ENCODE assay signal across 18 cellular contexts in genomic region chr15:70214941-70215635, GRCh38.
DNase-seq lines count a peak whose midpoint lies in the region; ATAC-seq and TF ChIP-seq lines count a peak whose summit lies in the region.
"Had no signal": no experiment of that assay in that cellular context is flagged by ENCODE, and none has a peak within 500 bp of the region (broad histone marks: within the 10 kb centered on the region; RNA-seq: fewer than 3 reads in every experiment).

No MANE protein-coding gene starts in this region.

- H3K9me3 Mint-ChIP-seq in neural progenitor cell, result no peaks in the 10 kb centered on the region
- no peaks in the 10 kb centered on the region for H3K9me3 Mint-ChIP-seq in T-helper 2 cell treated with Interferon-gamma antibody and Interleukin-4, amounts not matched to agents 5 μg/mL and 100 μg/mL, for 36 hours
- H3K9me3 Mint-ChIP-seq: CD4-positive, alpha-beta memory T cell; HFFc6 had no signal

- H2BK120ac ChIP-seq in mesendoderm (ENCODE audit: low read depth, low read length), result no peak overlapping the region

- no peak for TF ChIP-seq RAD21 in Ishikawa (IDR thresholded peaks at IDR 0.05; ENCODE audit: low read depth)

- H3K4ac ChIP-seq in mesendoderm (ENCODE audit: low read depth, low read length), result peak overlapping the region; percentile 17

- no peak overlapping the region for H2BK15ac ChIP-seq in mesendoderm (replicated peaks; ENCODE audit: low read depth)

- no peak overlapping the region for H3K56ac ChIP-seq in mesendoderm (ENCODE audit: low read length)

- H3K9ac ChIP-seq in mesendoderm (ENCODE audit: low read length) (no peak overlapping the region), neural progenitor cell (no peak overlapping the region)
- H3K9ac ChIP-seq: GM23248 had no signal

- TF ChIP-seq EP300 in Ishikawa (IDR thresholded peaks at IDR 0.05; ENCODE audit: borderline replicate concordance), result no peak

- no peak overlapping the region for H3K4me3 Mint-ChIP-seq in neural progenitor cell
- H3K4me3 Mint-ChIP-seq in T-helper 2 cell treated with Interferon-gamma antibody and Interleukin-4, amounts not matched to agents 5 μg/mL and 100 μg/mL, for 36 hours, result no peak overlapping the region
- H3K4me3 Mint-ChIP-seq: CD4-positive, alpha-beta memory T cell; HFFc6 had no signal

- H2AK5ac ChIP-seq in mesendoderm (ENCODE audit: low read length), result no peak overlapping the region

- no peaks in the 10 kb centered on the region for H3K27me3 ChIP-seq in mesendoderm (ENCODE audit: insufficient read depth, low read length, poor library complexity)
- no peaks in the 10 kb centered on the region for H3K27me3 ChIP-seq in neural progenitor cell
- H3K27me3 ChIP-seq in thyroid gland, result no peaks in the 10 kb centered on the region
- H3K27me3 ChIP-seq in psoas muscle (ENCODE audit: insufficient read depth in 3 of 3, low read length in 2 of 3), result peaks cover 0 to 2% (median 0%) of the 10 kb centered on the region in 3 donors

- intact Hi-C loops in thyroid gland (cut with DNase I), result loop anchor here (5.0 to 10.0 kb wide), 2 partner anchors 77 to 120 kb away; partner anchors contain the start of gene TLE3
- intact Hi-C loops in psoas muscle (cut with DNase I), result no loop called here

- no peak overlapping the region for H4K8ac ChIP-seq in mesendoderm (ENCODE audit: low read depth, low read length)

- no peak overlapping the region for H4K5ac ChIP-seq in mesendoderm (ENCODE audit: low read length)

- H3K23ac ChIP-seq in mesendoderm (ENCODE audit: low read length), result no peak overlapping the region

- H3K4me3 ChIP-seq in mesendoderm (ENCODE audit: low read length), result no peak overlapping the region
- H3K4me3 ChIP-seq in neural progenitor cell, result no peak overlapping the region
- H3K4me3 ChIP-seq in thyroid gland (replicated peaks in 1 of 3), result no peak overlapping the region
- H3K4me3 ChIP-seq in psoas muscle, result no peak overlapping the region
- H3K4me3 ChIP-seq: GM23248, HAP-1 had no signal

- H3K27ac Mint-ChIP-seq in neural progenitor cell, result peak overlapping the region; percentile 38
- H3K27ac Mint-ChIP-seq in T-helper 2 cell treated with Interferon-gamma antibody and Interleukin-4, amounts not matched to agents 5 μg/mL and 100 μg/mL, for 36 hours, result no peak overlapping the region
- H3K27ac Mint-ChIP-seq: HFFc6 had no signal

- no peaks in the 10 kb centered on the region for H3K36me3 Mint-ChIP-seq in neural progenitor cell
- no peaks in the 10 kb centered on the region for H3K36me3 Mint-ChIP-seq in T-helper 2 cell treated with Interferon-gamma antibody and Interleukin-4, amounts not matched to agents 5 μg/mL and 100 μg/mL, for 36 hours (ENCODE audit: low read depth)
- H3K36me3 Mint-ChIP-seq: CD4-positive, alpha-beta memory T cell had no signal

- TF ChIP-seq POLR2A in thyroid gland (IDR thresholded peaks at IDR 0.05), result no peak

- peaks cover 14% of the 10 kb centered on the region for H3F3A ChIP-seq in neural progenitor cell (ENCODE audit: low read depth)

- H4K20me1 ChIP-seq in neural progenitor cell (ENCODE audit: low read depth), result no peaks in the 10 kb centered on the region

- H3K9me3 ChIP-seq in neural progenitor cell (ENCODE audit: low read depth), result no peaks in the 10 kb centered on the region
- H3K9me3 ChIP-seq in thyroid gland, result no peaks in the 10 kb centered on the region
- no peaks in the 10 kb centered on the region for H3K9me3 ChIP-seq in psoas muscle
- H3K9me3 ChIP-seq: HAP-1 had no signal

- H3K36me3 ChIP-seq in mesendoderm (ENCODE audit: control insufficient read depth, insufficient read depth, low read length), result no peaks in the 10 kb centered on the region
- H3K36me3 ChIP-seq in neural progenitor cell, result no peaks in the 10 kb centered on the region
- H3K36me3 ChIP-seq in thyroid gland, result no peaks in the 10 kb centered on the region
- H3K36me3 ChIP-seq in psoas muscle (ENCODE audit: insufficient read depth in 1 of 2, low read depth in 1 of 2), result no peaks in the 10 kb centered on the region
- H3K36me3 ChIP-seq: HAP-1 had no signal

- no peak overlapping the region for H2BK5ac ChIP-seq in mesendoderm (ENCODE audit: low read length)

- no peaks in the 10 kb centered on the region for H3K79me2 ChIP-seq in mesendoderm (ENCODE audit: control insufficient read depth, insufficient read depth, low read length)
- no peaks in the 10 kb centered on the region for H3K79me2 ChIP-seq in neural progenitor cell (ENCODE audit: low read depth)

- no CpG with 5 or more reads among the region's 7 CpGs for WGBS in mesendoderm (ENCODE audit: extremely low coverage, insufficient coverage, low lambda C conversion rate)
- 77 to 91% methylated on average over 4 to 7 of the region's 7 CpGs for WGBS in thyroid gland, 2 donors
- 95 to 98% (median 97%) methylated on average over 7 of the region's 7 CpGs for WGBS in psoas muscle, 3 donors

- H3K27me3 Mint-ChIP-seq in neural progenitor cell (ENCODE audit: insufficient read depth, low read depth), result peaks cover 11% of the 10 kb centered on the region
- peaks cover 16% of the 10 kb centered on the region for H3K27me3 Mint-ChIP-seq in T-helper 2 cell treated with Interferon-gamma antibody and Interleukin-4, amounts not matched to agents 5 μg/mL and 100 μg/mL, for 36 hours (ENCODE audit: low read depth)
- H3K27me3 Mint-ChIP-seq: CD4-positive, alpha-beta memory T cell had no signal

- no peak overlapping the region for H3K4me2 ChIP-seq in mesendoderm (ENCODE audit: low read length)
- no peak overlapping the region for H3K4me2 ChIP-seq in neural progenitor cell

- H2AFZ ChIP-seq in neural progenitor cell (replicated peaks), result no peak overlapping the region
- H2AFZ ChIP-seq: GM23248 had no signal

- H3K27ac ChIP-seq in mesendoderm (ENCODE audit: low read depth, low read length) (no peak overlapping the region), neural progenitor cell (no peak overlapping the region), thyroid gland (peak overlapping the region in 2 of 3 donors; percentile 9 to 43), psoas muscle (no peak overlapping the region)
- H3K27ac ChIP-seq: GM23248 had no signal

- H3K18ac ChIP-seq in mesendoderm (ENCODE audit: low read length), result no peak overlapping the region

- H3K79me1 ChIP-seq in mesendoderm (ENCODE audit: low read length), result no peaks in the 10 kb centered on the region

- TF ChIP-seq CTCF in neural progenitor cell (IDR thresholded peaks at IDR 0.05), result no peak
- no peak for TF ChIP-seq CTCF in thyroid gland (IDR thresholded peaks at IDR 0.05)
- no peak for TF ChIP-seq CTCF in psoas muscle (IDR thresholded peaks at IDR 0.05)

- H3K4me1 ChIP-seq in mesendoderm (ENCODE audit: control insufficient read depth, low read depth, low read length) (peaks cover 5% of the 10 kb centered on the region), neural progenitor cell (peaks cover 15% of the 10 kb centered on the region), thyroid gland (peaks cover 39 to 42% of the 10 kb centered on the region in 2 donors), psoas muscle (no peaks in the 10 kb centered on the region)
- H3K4me1 ChIP-seq: HAP-1 had no signal

- peaks cover 45% of the 10 kb centered on the region for H3K4me1 Mint-ChIP-seq in neural progenitor cell
- H3K4me1 Mint-ChIP-seq in T-helper 2 cell treated with Interferon-gamma antibody and Interleukin-4, amounts not matched to agents 5 μg/mL and 100 μg/mL, for 36 hours (ENCODE audit: low read depth), result no peaks in the 10 kb centered on the region

- DNase-seq in mesendoderm (no peak), neural progenitor cell (ENCODE audit: low spot score) (no peak), thyroid gland (peak in 1 of 2 donors; percentile 39), psoas muscle (no peak)
- DNase-seq in stimulated activated CD4-positive, alpha-beta T cell treated with anti-CD3 and anti-CD28 coated beads, Interleukin-2, amount 100 ng/mL, for 48 hours, result no peak
- DNase-seq in T-helper 2 cell treated with Interferon-gamma antibody and Interleukin-4, amounts not matched to agents 5 μg/mL and 100 μg/mL, for 36 hours (ENCODE audit: low spot score), result no peak
- DNase-seq: C1 segment of cervical spinal cord; Calu3; CD4-positive, alpha-beta memory T cell; COR-L47; DMS153; EL; GF-D8; GM23248; HFFc6 had no signal

- ATAC-seq in psoas muscle (no peak), HG03469 (IDR thresholded peaks at IDR 0.05; ENCODE audit: unreplicated experiment) (no peak)

TF ChIP-seq in Ishikawa, 13 proteins besides CTCF, POLR2A, EP300 and RAD21:
- TF ChIP-seq CREB1 (IDR thresholded peaks at IDR 0.05; ENCODE audit: low read depth) (no peak), NFIC (IDR thresholded peaks at IDR 0.05) (no peak), TEAD4 (IDR thresholded peaks at IDR 0.05) (peak; percentile 41; the same call in 1 of the 2 replicates), CEBPB (IDR thresholded peaks at IDR 0.05) (no peak)
- TF ChIP-seq, protein P1, sequence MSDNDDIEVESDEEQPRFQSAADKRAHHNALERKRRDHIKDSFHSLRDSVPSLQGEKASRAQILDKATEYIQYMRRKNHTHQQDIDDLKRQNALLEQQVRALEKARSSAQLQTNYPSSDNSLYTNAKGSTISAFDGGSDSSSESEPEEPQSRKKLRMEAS (IDR thresholded peaks at IDR 0.05), result no peak

Comparison
In these comparisons a context has a peak if more than half of its experiments do, and no peak if none do; other contexts are left out.
1. H3K27ac ChIP-seq: peak in thyroid gland (2 of 3); none in mesendoderm (single experiment), neural progenitor cell (single experiment) and psoas muscle (single experiment).